In genomic region chr1:228463559-228464455, GRCh38 we compare ENCODE assay signal across 8 cellular contexts. TPM values are rescaled to one million over a fixed set of nuclear protein-coding genes. Genes with fewer than 3 reads are reported as not detected.
DNase-seq lines count a peak whose midpoint lies in the region; ATAC-seq, FAIRE-seq and TF ChIP-seq lines count a peak whose summit lies in the region.

No MANE protein-coding gene starts in this region.

- ATAC-seq in CD4-positive, alpha-beta T cell (ENCODE audit: poor library complexity), result peak; percentile 6
- ATAC-seq in GM19324 (IDR thresholded peaks at IDR 0.05; ENCODE audit: low FRiP score, unreplicated experiment) (peak; percentile 28), HG03460 (IDR thresholded peaks at IDR 0.05; ENCODE audit: unreplicated experiment) (peak; percentile 51), HG02678 (IDR thresholded peaks at IDR 0.05; ENCODE audit: unreplicated experiment) (no peak)
- peak; percentile 31 for ATAC-seq in central memory CD8-positive, alpha-beta T cell (replicated peaks; ENCODE audit: extremely low read depth, poor library complexity, severe bottlenecking)

- peak in 5 of 10 experiments; percentile 24 to 34 (median 31) for DNase-seq in CD4-positive, alpha-beta T cell
- peak in 1 of 2 donors; percentile 21 for DNase-seq in central memory CD8-positive, alpha-beta T cell (ENCODE audit: low spot score in 2 of 2)
- no peak for DNase-seq in GM19239 (ENCODE audit: insufficient read length, low spot score)

- no peaks in the 10 kb centered on the region for H3K9me3 ChIP-seq in CD4-positive, alpha-beta T cell (ENCODE audit: control insufficient read depth, low read length)
- no peaks in the 10 kb centered on the region for H3K9me3 ChIP-seq in mononuclear cell (ENCODE audit: low read depth, low read length)

- H3K27ac Mint-ChIP-seq in CD4-positive, alpha-beta T cell, result peak overlapping the region; percentile 77
- H3K27ac Mint-ChIP-seq in T-helper 1 cell treated with Interleukin-12 subunit alpha and Interleukin-12 subunit beta and Interleukin-4 antibody, amounts not matched to agents 30 μg/mL and 1 μg/mL, for 36 hours, result peak overlapping the region; percentile 90
- H3K27ac Mint-ChIP-seq in central memory CD8-positive, alpha-beta T cell (ENCODE audit: low read depth), result peak overlapping the region; percentile 50

- H3K4me3 Mint-ChIP-seq in CD4-positive, alpha-beta T cell, result peak overlapping the region; percentile 88
- peak overlapping the region; percentile 85 for H3K4me3 Mint-ChIP-seq in T-helper 1 cell treated with Interleukin-12 subunit alpha and Interleukin-12 subunit beta and Interleukin-4 antibody, amounts not matched to agents 30 μg/mL and 1 μg/mL, for 36 hours
- H3K4me3 Mint-ChIP-seq in central memory CD8-positive, alpha-beta T cell, result peak overlapping the region; percentile 80

- H3K4me1 Mint-ChIP-seq in CD4-positive, alpha-beta T cell (ENCODE audit: low read depth), result peaks cover 46% of the 10 kb centered on the region
- peaks cover 61% of the 10 kb centered on the region for H3K4me1 Mint-ChIP-seq in T-helper 1 cell treated with Interleukin-12 subunit alpha and Interleukin-12 subunit beta and Interleukin-4 antibody, amounts not matched to agents 30 μg/mL and 1 μg/mL, for 36 hours (ENCODE audit: low read depth)
- H3K4me1 Mint-ChIP-seq in central memory CD8-positive, alpha-beta T cell, result peaks cover 37% of the 10 kb centered on the region

- no peak for TF ChIP-seq CTCF in CD4-positive, alpha-beta T cell (IDR thresholded peaks at IDR 0.05)

- POLR2A ChIA-PET in CD4-positive, alpha-beta T cell (lab: Charles Lee), result interaction anchor here (0.9 to 3.7 kb wide), 9 partner anchors 8 to 354 kb away, joined by 3 to 70 read pairs (median 7); partner anchors contain the start of genes IBA57, RNF187 and TRIM11

- H3K27ac ChIP-seq in CD4-positive, alpha-beta T cell (ENCODE audit: low read depth, low read length), result no peak overlapping the region

- no peak for FAIRE-seq in GM19239 (lab: Jason Lieb, UNC)

- peaks cover 4% of the 10 kb centered on the region for H3K27me3 ChIP-seq in CD4-positive, alpha-beta T cell (ENCODE audit: control insufficient read depth, insufficient read depth, low read length)
- peaks cover 75% of the 10 kb centered on the region for H3K27me3 ChIP-seq in mononuclear cell (ENCODE audit: insufficient read depth, low read length)

- intact Hi-C loops in CD4-positive, alpha-beta T cell (cut with DNase I, micrococcal nuclease), result loop anchor here (1.0 to 10.0 kb wide), 3 partner anchors 12 to 329 kb away; partner anchors contain the start of gene RNF187 (in 1 of the 2)

- H3K4me3 ChIP-seq in mononuclear cell (ENCODE audit: low read length), result peak overlapping the region; percentile 35

- H3K4me1 ChIP-seq in mononuclear cell (ENCODE audit: insufficient read depth, low read length), result peaks cover 50% of the 10 kb centered on the region

- CTCF ChIA-PET in CD4-positive, alpha-beta T cell (lab: Charles Lee), result interaction anchor here (0.9 to 1.7 kb wide), 2 partner anchors 23 to 297 kb away, joined by 3 to 5 read pairs; no protein-coding TSS in a partner anchor

- H3K9me3 Mint-ChIP-seq in CD4-positive, alpha-beta T cell, result no peaks in the 10 kb centered on the region
- no peaks in the 10 kb centered on the region for H3K9me3 Mint-ChIP-seq in T-helper 1 cell treated with Interleukin-12 subunit alpha and Interleukin-12 subunit beta and Interleukin-4 antibody, amounts not matched to agents 30 μg/mL and 1 μg/mL, for 36 hours
- no peaks in the 10 kb centered on the region for H3K9me3 Mint-ChIP-seq in central memory CD8-positive, alpha-beta T cell

- H3K27me3 Mint-ChIP-seq in CD4-positive, alpha-beta T cell, result peaks cover 12% of the 10 kb centered on the region
- peaks cover 11% of the 10 kb centered on the region for H3K27me3 Mint-ChIP-seq in T-helper 1 cell treated with Interleukin-12 subunit alpha and Interleukin-12 subunit beta and Interleukin-4 antibody, amounts not matched to agents 30 μg/mL and 1 μg/mL, for 36 hours (ENCODE audit: low read depth)
- no peaks in the 10 kb centered on the region for H3K27me3 Mint-ChIP-seq in central memory CD8-positive, alpha-beta T cell

- H3K36me3 Mint-ChIP-seq in CD4-positive, alpha-beta T cell (ENCODE audit: low read depth), result no peaks in the 10 kb centered on the region
- H3K36me3 Mint-ChIP-seq in T-helper 1 cell treated with Interleukin-12 subunit alpha and Interleukin-12 subunit beta and Interleukin-4 antibody, amounts not matched to agents 30 μg/mL and 1 μg/mL, for 36 hours (ENCODE audit: low read depth), result peaks cover 6% of the 10 kb centered on the region
- peaks cover 6% of the 10 kb centered on the region for H3K36me3 Mint-ChIP-seq in central memory CD8-positive, alpha-beta T cell (ENCODE audit: insufficient read depth)

RNA-seq across cellular contexts. Expression of gene RNF187, which starts 23.4 kb away (rescaled TPM):
- total RNA-seq in CD4-positive, alpha-beta T cell, result 10 to 100 TPM; 40.7 to 45.1 TPM
- 13.7 TPM for total RNA-seq in mononuclear cell

RNA-seq across cellular contexts. Expression of gene TRIM17, which starts 47.1 kb away (rescaled TPM):
- under 1 TPM; 0.73 to 0.96 TPM for total RNA-seq in CD4-positive, alpha-beta T cell
- 0.42 TPM for total RNA-seq in mononuclear cell

RNA-seq across cellular contexts. Expression of gene TRIM11, which starts 57.2 kb away (rescaled TPM):
- total RNA-seq in CD4-positive, alpha-beta T cell, result 10 to 100 TPM; 32.0 to 32.6 TPM
- 34.5 TPM for total RNA-seq in mononuclear cell
